In genomic region chr16:19884611-19885455, GRCh38 we compare ENCODE assay signal across 8 cellular contexts. TPM values are rescaled to one million over a fixed set of nuclear protein-coding genes. Genes with fewer than 3 reads are reported as not detected.
DNase-seq lines count a peak whose midpoint lies in the region; ATAC-seq lines count a peak whose summit lies in the region.

A gene with protein sequence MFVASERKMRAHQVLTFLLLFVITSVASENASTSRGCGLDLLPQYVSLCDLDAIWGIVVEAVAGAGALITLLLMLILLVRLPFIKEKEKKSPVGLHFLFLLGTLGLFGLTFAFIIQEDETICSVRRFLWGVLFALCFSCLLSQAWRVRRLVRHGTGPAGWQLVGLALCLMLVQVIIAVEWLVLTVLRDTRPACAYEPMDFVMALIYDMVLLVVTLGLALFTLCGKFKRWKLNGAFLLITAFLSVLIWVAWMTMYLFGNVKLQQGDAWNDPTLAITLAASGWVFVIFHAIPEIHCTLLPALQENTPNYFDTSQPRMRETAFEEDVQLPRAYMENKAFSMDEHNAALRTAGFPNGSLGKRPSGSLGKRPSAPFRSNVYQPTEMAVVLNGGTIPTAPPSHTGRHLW (minus strand): TSS chr16:19884848. CDS start chr16:19872845, 12,003 bp downstream.

- CTCF ChIA-PET in activated CD4-positive, alpha-beta memory T cell treated with anti-CD3 and anti-CD28 coated beads for 36 hours (lab: Charles Lee), result interaction anchor here (0.7 to 2.2 kb wide), 7 partner anchors 167 to 329 kb away, joined by 3 to 17 read pairs (median 6); partner anchors contain the start of genes IQCK, KNOP1 and VPS35L

- peak; percentile 51 for DNase-seq in DMS53 treated with DMSO at 0.1 percent for 48 hours (lab: John Stamatoyannopoulos, UW; ENCODE audit: unreplicated experiment)
- peak; percentile 35 for DNase-seq in NCI-H1092 (lab: John Stamatoyannopoulos, UW)
- peak; percentile 34 for DNase-seq in activated CD4-positive, alpha-beta memory T cell treated with anti-CD3 and anti-CD28 coated beads for 36 hours
- peak; percentile 38 for DNase-seq in effector CD8-positive, alpha-beta T cell (lab: John Stamatoyannopoulos, UW)
- peak; percentile 76 for DNase-seq in medulla oblongata (ENCODE audit: extremely low spot score)
- DNase-seq in stimulated activated CD4-positive, alpha-beta T cell treated with anti-CD3 and anti-CD28 coated beads, TNF-alpha, amount 100 ng/mL, for 4 hours (ENCODE audit: low read depth in 3 of 3), result peak in 2 of 3 experiments; percentile 13 to 21

- no peaks in the 10 kb centered on the region for H3K9me3 Mint-ChIP-seq in activated CD4-positive, alpha-beta memory T cell treated with anti-CD3 and anti-CD28 coated beads for 36 hours

- H3K4me3 Mint-ChIP-seq in activated CD4-positive, alpha-beta memory T cell treated with anti-CD3 and anti-CD28 coated beads for 36 hours, result peak within 1 kb of the TSS; percentile 66

- no peak for ATAC-seq in HG03280 (IDR thresholded peaks at IDR 0.05; ENCODE audit: unreplicated experiment)
- no peak for ATAC-seq in GM18520 (IDR thresholded peaks at IDR 0.05; ENCODE audit: unreplicated experiment)

- peaks cover 32% of the 10 kb centered on the region for H3K27me3 Mint-ChIP-seq in activated CD4-positive, alpha-beta memory T cell treated with anti-CD3 and anti-CD28 coated beads for 36 hours

- POLR2A ChIA-PET in activated CD4-positive, alpha-beta memory T cell treated with anti-CD3 and anti-CD28 coated beads for 36 hours (lab: Charles Lee), result interaction anchor here (1.8 kb wide), 1 partner anchor 329 kb away, joined by 4 read pairs; the partner anchor contains the start of gene VPS35L

- H3K4me1 Mint-ChIP-seq in activated CD4-positive, alpha-beta memory T cell treated with anti-CD3 and anti-CD28 coated beads for 36 hours (ENCODE audit: low read depth), result peaks cover 19% of the 10 kb centered on the region

- intact Hi-C loops in activated CD4-positive, alpha-beta memory T cell treated with anti-CD3 and anti-CD28 coated beads for 36 hours (cut with micrococcal nuclease), result loop anchor here (10.0 kb wide), 2 partner anchors 170 to 800 kb away; partner anchors contain the start of genes IQCK and KNOP1

- no peak within 1 kb of the TSS for H3K27ac Mint-ChIP-seq in activated CD4-positive, alpha-beta memory T cell treated with anti-CD3 and anti-CD28 coated beads for 36 hours

- no peaks in the 10 kb centered on the region for H3K36me3 Mint-ChIP-seq in activated CD4-positive, alpha-beta memory T cell treated with anti-CD3 and anti-CD28 coated beads for 36 hours

RNA-seq across cellular contexts. Expression of the gene that starts here (rescaled TPM):
- not detected for total RNA-seq in activated CD4-positive, alpha-beta memory T cell treated with anti-CD3 and anti-CD28 coated beads for 36 hours

Comparison
In these comparisons a context has a peak if more than half of its experiments do, and no peak if none do; other contexts are left out.
1. Peak in DNase-seq in activated CD4-positive, alpha-beta memory T cell treated with anti-CD3 and anti-CD28 coated beads for 36 hours; RNA of the gene not detected or under 1 TPM.
2. DNase-seq: peak in every context shown above with its lines; median percentile 76 in medulla oblongata; 51 in DMS53 treated with DMSO at 0.1 percent for 48 hours; 38 in effector CD8-positive, alpha-beta T cell; 35 in NCI-H1092; 34 in activated CD4-positive, alpha-beta memory T cell treated with anti-CD3 and anti-CD28 coated beads for 36 hours; 17 in stimulated activated CD4-positive, alpha-beta T cell treated with anti-CD3 and anti-CD28 coated beads, TNF-alpha, amount 100 ng/mL, for 4 hours.